In genomic region chr9:134320916-134321570, GRCh38 we compare ENCODE assay signal across 1 cellular context.
TF ChIP-seq lines count a peak whose summit lies in the region.

No MANE protein-coding gene starts in this region.

TF ChIP-seq in HepG2, 621 proteins besides CTCF, POLR2A, EP300 and RAD21 (continued from another document and continues in another):
- no peak for TF ChIP-seq DZIP1 (CRISPR knock-in tag; IDR thresholded peaks at IDR 0.05)
- TF ChIP-seq NR1H2 (CRISPR knock-in tag; IDR thresholded peaks at IDR 0.05; ENCODE audit: borderline replicate concordance, low read depth), result no peak
- TF ChIP-seq ZSCAN12 (CRISPR knock-in tag; IDR thresholded peaks at IDR 0.05), result no peak
- TF ChIP-seq ONECUT2 (CRISPR knock-in tag; IDR thresholded peaks at IDR 0.05), result no peak
- TF ChIP-seq ZNF333 (CRISPR knock-in tag; IDR thresholded peaks at IDR 0.05; ENCODE audit: borderline replicate concordance), result no peak
- TF ChIP-seq, protein P1, sequence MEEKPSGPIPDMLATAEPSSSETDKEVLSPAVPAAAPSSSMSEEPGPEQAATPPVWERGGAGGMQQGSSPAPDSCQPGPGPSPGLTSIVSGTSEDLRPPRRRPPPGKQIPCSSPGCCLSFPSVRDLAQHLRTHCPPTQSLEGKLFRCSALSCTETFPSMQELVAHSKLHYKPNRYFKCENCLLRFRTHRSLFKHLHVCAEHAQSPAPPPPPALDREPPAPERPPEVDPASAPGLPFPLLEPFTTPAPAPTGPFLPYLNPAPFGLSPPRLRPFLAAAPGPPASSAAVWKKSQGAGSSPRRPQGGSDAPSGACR (CRISPR knock-in tag; IDR thresholded peaks at IDR 0.05), result 0 out of 2 replicates have a peak, but pooled peaks have one; percentile 45
- TF ChIP-seq, protein P2, sequence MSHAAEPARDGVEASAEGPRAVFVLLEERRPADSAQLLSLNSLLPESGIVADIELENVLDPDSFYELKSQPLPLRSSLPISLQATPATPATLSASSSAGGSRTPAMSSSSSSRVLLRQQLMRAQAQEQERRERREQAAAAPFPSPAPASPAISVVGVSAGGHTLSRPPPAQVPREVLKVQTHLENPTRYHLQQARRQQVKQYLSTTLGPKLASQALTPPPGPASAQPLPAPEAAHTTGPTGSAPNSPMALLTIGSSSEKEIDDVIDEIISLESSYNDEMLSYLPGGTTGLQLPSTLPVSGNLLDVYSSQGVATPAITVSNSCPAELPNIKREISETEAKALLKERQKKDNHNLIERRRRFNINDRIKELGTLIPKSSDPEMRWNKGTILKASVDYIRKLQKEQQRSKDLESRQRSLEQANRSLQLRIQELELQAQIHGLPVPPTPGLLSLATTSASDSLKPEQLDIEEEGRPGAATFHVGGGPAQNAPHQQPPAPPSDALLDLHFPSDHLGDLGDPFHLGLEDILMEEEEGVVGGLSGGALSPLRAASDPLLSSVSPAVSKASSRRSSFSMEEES (CRISPR knock-in tag; IDR thresholded peaks at IDR 0.05), result 0 out of 2 replicates have a peak, but pooled peaks have one; percentile 27
- peak; percentile 40; the same call in 1 of the 2 replicates for TF ChIP-seq RXRB (CRISPR knock-in tag; IDR thresholded peaks at IDR 0.05; ENCODE audit: borderline replicate concordance)
- TF ChIP-seq, protein P3, sequence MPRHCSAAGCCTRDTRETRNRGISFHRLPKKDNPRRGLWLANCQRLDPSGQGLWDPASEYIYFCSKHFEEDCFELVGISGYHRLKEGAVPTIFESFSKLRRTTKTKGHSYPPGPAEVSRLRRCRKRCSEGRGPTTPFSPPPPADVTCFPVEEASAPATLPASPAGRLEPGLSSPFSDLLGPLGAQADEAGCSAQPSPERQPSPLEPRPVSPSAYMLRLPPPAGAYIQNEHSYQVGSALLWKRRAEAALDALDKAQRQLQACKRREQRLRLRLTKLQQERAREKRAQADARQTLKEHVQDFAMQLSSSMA (CRISPR knock-in tag; IDR thresholded peaks at IDR 0.05), result peak; percentile 35; the same call in 1 of the 2 replicates
- TF ChIP-seq ZNF557 (CRISPR knock-in tag; IDR thresholded peaks at IDR 0.05), result no peak
- peak; percentile 43; the same call in 1 of the 2 replicates for TF ChIP-seq ZBTB38 (CRISPR knock-in tag; IDR thresholded peaks at IDR 0.05)
- TF ChIP-seq ASH2L (IDR thresholded peaks at IDR 0.05; ENCODE audit: insufficient read length, low read depth, low read length), result peak; percentile 63
- no peak for TF ChIP-seq RELA (CRISPR knock-in tag; IDR thresholded peaks at IDR 0.05)
- TF ChIP-seq, protein P4, sequence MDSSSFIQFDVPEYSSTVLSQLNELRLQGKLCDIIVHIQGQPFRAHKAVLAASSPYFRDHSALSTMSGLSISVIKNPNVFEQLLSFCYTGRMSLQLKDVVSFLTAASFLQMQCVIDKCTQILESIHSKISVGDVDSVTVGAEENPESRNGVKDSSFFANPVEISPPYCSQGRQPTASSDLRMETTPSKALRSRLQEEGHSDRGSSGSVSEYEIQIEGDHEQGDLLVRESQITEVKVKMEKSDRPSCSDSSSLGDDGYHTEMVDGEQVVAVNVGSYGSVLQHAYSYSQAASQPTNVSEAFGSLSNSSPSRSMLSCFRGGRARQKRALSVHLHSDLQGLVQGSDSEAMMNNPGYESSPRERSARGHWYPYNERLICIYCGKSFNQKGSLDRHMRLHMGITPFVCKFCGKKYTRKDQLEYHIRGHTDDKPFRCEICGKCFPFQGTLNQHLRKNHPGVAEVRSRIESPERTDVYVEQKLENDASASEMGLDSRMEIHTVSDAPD (CRISPR knock-in tag; IDR thresholded peaks at IDR 0.05), result no peak
- TF ChIP-seq, protein P5, sequence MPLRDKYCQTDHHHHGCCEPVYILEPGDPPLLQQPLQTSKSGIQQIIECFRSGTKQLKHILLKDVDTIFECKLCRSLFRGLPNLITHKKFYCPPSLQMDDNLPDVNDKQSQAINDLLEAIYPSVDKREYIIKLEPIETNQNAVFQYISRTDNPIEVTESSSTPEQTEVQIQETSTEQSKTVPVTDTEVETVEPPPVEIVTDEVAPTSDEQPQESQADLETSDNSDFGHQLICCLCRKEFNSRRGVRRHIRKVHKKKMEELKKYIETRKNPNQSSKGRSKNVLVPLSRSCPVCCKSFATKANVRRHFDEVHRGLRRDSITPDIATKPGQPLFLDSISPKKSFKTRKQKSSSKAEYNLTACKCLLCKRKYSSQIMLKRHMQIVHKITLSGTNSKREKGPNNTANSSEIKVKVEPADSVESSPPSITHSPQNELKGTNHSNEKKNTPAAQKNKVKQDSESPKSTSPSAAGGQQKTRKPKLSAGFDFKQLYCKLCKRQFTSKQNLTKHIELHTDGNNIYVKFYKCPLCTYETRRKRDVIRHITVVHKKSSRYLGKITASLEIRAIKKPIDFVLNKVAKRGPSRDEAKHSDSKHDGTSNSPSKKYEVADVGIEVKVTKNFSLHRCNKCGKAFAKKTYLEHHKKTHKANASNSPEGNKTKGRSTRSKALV (CRISPR knock-in tag; IDR thresholded peaks at IDR 0.05), result peak; percentile 29; the same call in 1 of the 2 replicates
- no peak for TF ChIP-seq ZNF121 (CRISPR knock-in tag; IDR thresholded peaks at IDR 0.05)
- no peak for TF ChIP-seq ZNF354B (CRISPR knock-in tag; IDR thresholded peaks at IDR 0.05)
- TF ChIP-seq ZNF75D (CRISPR knock-in tag; IDR thresholded peaks at IDR 0.05; ENCODE audit: borderline replicate concordance), result no peak
- TF ChIP-seq ZNF639 (CRISPR knock-in tag; conservative IDR thresholded peaks at IDR 0.05), result no peak
- TF ChIP-seq ZNF660 (CRISPR knock-in tag; IDR thresholded peaks at IDR 0.05; ENCODE audit: borderline replicate concordance, low read depth), result no peak
- TF ChIP-seq SOX6 (IDR thresholded peaks at IDR 0.05), result no peak
- peak; percentile 57 for TF ChIP-seq SOX6 (CRISPR knock-in tag; IDR thresholded peaks at IDR 0.05)
- no peak for TF ChIP-seq CERS6 (CRISPR knock-in tag; IDR thresholded peaks at IDR 0.05)
- TF ChIP-seq NCOA5 (CRISPR knock-in tag; IDR thresholded peaks at IDR 0.05), result no peak
- TF ChIP-seq SMC3 (IDR thresholded peaks at IDR 0.05; ENCODE audit: low read length), result no peak
- TF ChIP-seq ZMAT3 (CRISPR knock-in tag; conservative IDR thresholded peaks at IDR 0.05), result peak; percentile 81
- TF ChIP-seq, protein P6, sequence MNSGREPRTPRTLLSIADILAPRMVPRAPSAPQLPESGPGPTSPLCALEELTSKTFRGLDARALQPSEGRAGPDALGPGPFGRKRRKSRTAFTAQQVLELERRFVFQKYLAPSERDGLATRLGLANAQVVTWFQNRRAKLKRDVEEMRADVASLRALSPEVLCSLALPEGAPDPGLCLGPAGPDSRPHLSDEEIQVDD (CRISPR knock-in tag; IDR thresholded peaks at IDR 0.05; ENCODE audit: borderline replicate concordance), result no peak
- no peak for TF ChIP-seq CEBPB (IDR thresholded peaks at IDR 0.05; ENCODE audit: borderline replicate concordance, low read depth, low read length)
- no peak for TF ChIP-seq MYNN (CRISPR knock-in tag; IDR thresholded peaks at IDR 0.05; ENCODE audit: low read depth)
- no peak for TF ChIP-seq ADNP (CRISPR knock-in tag; IDR thresholded peaks at IDR 0.05)
- no peak for TF ChIP-seq MZF1 (CRISPR knock-in tag; IDR thresholded peaks at IDR 0.05; ENCODE audit: borderline replicate concordance)
- no peak for TF ChIP-seq BORCS8-MEF2B (CRISPR knock-in tag; IDR thresholded peaks at IDR 0.05)
- TF ChIP-seq, protein P7, sequence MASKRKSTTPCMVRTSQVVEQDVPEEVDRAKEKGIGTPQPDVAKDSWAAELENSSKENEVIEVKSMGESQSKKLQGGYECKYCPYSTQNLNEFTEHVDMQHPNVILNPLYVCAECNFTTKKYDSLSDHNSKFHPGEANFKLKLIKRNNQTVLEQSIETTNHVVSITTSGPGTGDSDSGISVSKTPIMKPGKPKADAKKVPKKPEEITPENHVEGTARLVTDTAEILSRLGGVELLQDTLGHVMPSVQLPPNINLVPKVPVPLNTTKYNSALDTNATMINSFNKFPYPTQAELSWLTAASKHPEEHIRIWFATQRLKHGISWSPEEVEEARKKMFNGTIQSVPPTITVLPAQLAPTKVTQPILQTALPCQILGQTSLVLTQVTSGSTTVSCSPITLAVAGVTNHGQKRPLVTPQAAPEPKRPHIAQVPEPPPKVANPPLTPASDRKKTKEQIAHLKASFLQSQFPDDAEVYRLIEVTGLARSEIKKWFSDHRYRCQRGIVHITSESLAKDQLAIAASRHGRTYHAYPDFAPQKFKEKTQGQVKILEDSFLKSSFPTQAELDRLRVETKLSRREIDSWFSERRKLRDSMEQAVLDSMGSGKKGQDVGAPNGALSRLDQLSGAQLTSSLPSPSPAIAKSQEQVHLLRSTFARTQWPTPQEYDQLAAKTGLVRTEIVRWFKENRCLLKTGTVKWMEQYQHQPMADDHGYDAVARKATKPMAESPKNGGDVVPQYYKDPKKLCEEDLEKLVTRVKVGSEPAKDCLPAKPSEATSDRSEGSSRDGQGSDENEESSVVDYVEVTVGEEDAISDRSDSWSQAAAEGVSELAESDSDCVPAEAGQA (IDR thresholded peaks at IDR 0.05; ENCODE audit: low read depth), result no peak
- TF ChIP-seq, protein P7 (CRISPR knock-in tag; IDR thresholded peaks at IDR 0.05; ENCODE audit: borderline replicate concordance), result no peak
